ENCODE assay signal across 14 cellular contexts in genomic region chr5:35626553-35626952, GRCh38. TPM values are rescaled to one million over a fixed set of nuclear protein-coding genes. Genes with fewer than 3 reads are reported as not detected.
A peak's percentile ranks its signal among the peaks of the same experiment; 100 is the strongest.
DNase-seq lines count a peak whose midpoint lies in the region; ATAC-seq and TF ChIP-seq lines count a peak whose summit lies in the region.
"Had no signal": no experiment of that assay in that cellular context is flagged by ENCODE, and none has a peak within 500 bp of the region (broad histone marks: within the 10 kb centered on the region; RNA-seq: fewer than 3 reads in every experiment).

No MANE protein-coding gene starts in this region.

- no peak overlapping the region for H3K4me3 ChIP-seq in osteoblast (ENCODE audit: insufficient read depth, low read length)
- H3K4me3 ChIP-seq: BLaER1 treated with 17β-estradiol and CSF1 and Interleukin-3, amounts not matched to agents 10 nM and 100 nM had no signal

- H3K27ac ChIP-seq in osteoblast (ENCODE audit: low read depth, low read length) = peak overlapping the region; percentile 31
- H3K27ac ChIP-seq: BLaER1 treated with 17β-estradiol and CSF1 and Interleukin-3, amounts not matched to agents 10 nM and 100 nM had no signal

- no peak overlapping the region for H3K4me3 Mint-ChIP-seq in activated CD8-positive, alpha-beta memory T cell treated with anti-CD3 and anti-CD28 coated beads, Interleukin-2, amount 10 ng/mL, durations not matched to agents 7 days and 5 days
- H3K4me3 Mint-ChIP-seq in natural killer cell treated with Interleukin-12 subunit alpha and Interleukin-12 subunit beta and Interleukin-15 and Interleukin-18, amount 100 ng/mL, for 72 hours = peak overlapping the region; percentile 9
- no peak overlapping the region for H3K4me3 Mint-ChIP-seq in natural killer cell
- H3K4me3 Mint-ChIP-seq: B cell; CD8-positive, alpha-beta T cell; H9 had no signal

- H3K4me2 ChIP-seq in osteoblast (ENCODE audit: insufficient read depth, low read length) = peak overlapping the region; percentile 5
- H3K4me2 ChIP-seq: BLaER1 treated with 17β-estradiol and CSF1 and Interleukin-3, amounts not matched to agents 10 nM and 100 nM had no signal

- intact Hi-C loops in natural killer cell (cut with micrococcal nuclease) = no loop called here

- peaks cover 5% of the 10 kb centered on the region for H3K4me1 ChIP-seq in osteoblast (ENCODE audit: insufficient read depth, low read length)
- H3K4me1 ChIP-seq: BLaER1 treated with 17β-estradiol and CSF1 and Interleukin-3, amounts not matched to agents 10 nM and 100 nM had no signal

- H2AFZ ChIP-seq in osteoblast (ENCODE audit: low read length) = no peak overlapping the region

- DNase-seq in activated CD8-positive, alpha-beta memory T cell treated with anti-CD3 and anti-CD28 coated beads, Interleukin-2, amount 10 ng/mL, durations not matched to agents 7 days and 5 days = no peak
- no peak for DNase-seq in activated CD8-positive, alpha-beta memory T cell treated with anti-CD3 and anti-CD28 coated beads, Interleukin-2, amount 50 U/mL, for 48 hours
- no peak for DNase-seq in natural killer cell treated with Interleukin-12 subunit alpha and Interleukin-12 subunit beta and Interleukin-15 and Interleukin-18, amount 100 ng/mL, for 72 hours (ENCODE audit: low spot score)
- DNase-seq in natural killer cell (no peak), osteoblast (ENCODE audit: insufficient read length, low spot score, missing footprints) (no peak), SIG-M5 treated with dmso at 0.1 percent for 504 hours (lab: John Stamatoyannopoulos, UW; ENCODE audit: unreplicated experiment) (no peak)
- DNase-seq: Calu3; CD8-positive, alpha-beta T cell; DMS79 treated with DMSO at 0.1 percent for 48 hours; GF-D8; H9 had no signal

- CTCF ChIA-PET in activated CD8-positive, alpha-beta memory T cell treated with anti-CD3 and anti-CD28 coated beads, Interleukin-2, amount 10 ng/mL, durations not matched to agents 7 days and 5 days (lab: Charles Lee) = interaction anchor here (0.7 to 3.6 kb wide), 5 partner anchors 8 to 298 kb away, joined by 3 to 13 read pairs (median 4); partner anchors contain the start of gene SPEF2

- ATAC-seq in activated CD8-positive, alpha-beta memory T cell treated with anti-CD3 and anti-CD28 coated beads, Interleukin-2, amount 10 ng/mL, durations not matched to agents 7 days and 5 days = peak; percentile 15
- ATAC-seq in natural killer cell treated with Interleukin-12 subunit alpha and Interleukin-12 subunit beta and Interleukin-15 and Interleukin-18, amount 100 ng/mL, for 72 hours = peak in 1 of 2 donors; percentile 36
- no peak for ATAC-seq in natural killer cell
- ATAC-seq in HG03139 (IDR thresholded peaks at IDR 0.05; ENCODE audit: unreplicated experiment) = no peak
- ATAC-seq: CD8-positive, alpha-beta T cell had no signal

- no peaks in the 10 kb centered on the region for H3K27me3 Mint-ChIP-seq in activated CD8-positive, alpha-beta memory T cell treated with anti-CD3 and anti-CD28 coated beads, Interleukin-2, amount 10 ng/mL, durations not matched to agents 7 days and 5 days
- no peaks in the 10 kb centered on the region for H3K27me3 Mint-ChIP-seq in natural killer cell treated with Interleukin-12 subunit alpha and Interleukin-12 subunit beta and Interleukin-15 and Interleukin-18, amount 100 ng/mL, for 72 hours
- H3K27me3 Mint-ChIP-seq in natural killer cell (ENCODE audit: low read depth in 2 of 2) = no peaks in the 10 kb centered on the region
- H3K27me3 Mint-ChIP-seq: B cell had no signal

- no peaks in the 10 kb centered on the region for H4K20me1 ChIP-seq in osteoblast (ENCODE audit: insufficient read depth, low read length)
- H4K20me1 ChIP-seq: BLaER1 treated with 17β-estradiol and CSF1 and Interleukin-3, amounts not matched to agents 10 nM and 100 nM had no signal

- peak overlapping the region; percentile 66 for H3K27ac Mint-ChIP-seq in activated CD8-positive, alpha-beta memory T cell treated with anti-CD3 and anti-CD28 coated beads, Interleukin-2, amount 10 ng/mL, durations not matched to agents 7 days and 5 days
- no peak overlapping the region for H3K27ac Mint-ChIP-seq in natural killer cell treated with Interleukin-12 subunit alpha and Interleukin-12 subunit beta and Interleukin-15 and Interleukin-18, amount 100 ng/mL, for 72 hours
- no peak overlapping the region for H3K27ac Mint-ChIP-seq in natural killer cell
- H3K27ac Mint-ChIP-seq: B cell; CD8-positive, alpha-beta T cell; H9 had no signal

- peaks cover 1% of the 10 kb centered on the region for H3K79me2 ChIP-seq in osteoblast (ENCODE audit: insufficient read depth, low read length)

- H3K36me3 ChIP-seq in osteoblast (ENCODE audit: insufficient read depth, low read length) = no peaks in the 10 kb centered on the region
- H3K36me3 ChIP-seq: BLaER1 treated with 17β-estradiol and CSF1 and Interleukin-3, amounts not matched to agents 10 nM and 100 nM had no signal

- no peaks in the 10 kb centered on the region for H3K9me3 ChIP-seq in osteoblast (ENCODE audit: low read depth, low read length)

- H3K9me3 Mint-ChIP-seq in activated CD8-positive, alpha-beta memory T cell treated with anti-CD3 and anti-CD28 coated beads, Interleukin-2, amount 10 ng/mL, durations not matched to agents 7 days and 5 days (ENCODE audit: low read depth) = peaks cover 7% of the 10 kb centered on the region
- peaks cover 2% of the 10 kb centered on the region for H3K9me3 Mint-ChIP-seq in natural killer cell treated with Interleukin-12 subunit alpha and Interleukin-12 subunit beta and Interleukin-15 and Interleukin-18, amount 100 ng/mL, for 72 hours
- H3K9me3 Mint-ChIP-seq in natural killer cell = no peaks in the 10 kb centered on the region
- H3K9me3 Mint-ChIP-seq: CD8-positive, alpha-beta T cell had no signal

- peaks cover 37% of the 10 kb centered on the region for H3K36me3 Mint-ChIP-seq in activated CD8-positive, alpha-beta memory T cell treated with anti-CD3 and anti-CD28 coated beads, Interleukin-2, amount 10 ng/mL, durations not matched to agents 7 days and 5 days
- peaks cover 10% of the 10 kb centered on the region for H3K36me3 Mint-ChIP-seq in natural killer cell treated with Interleukin-12 subunit alpha and Interleukin-12 subunit beta and Interleukin-15 and Interleukin-18, amount 100 ng/mL, for 72 hours
- no peaks in the 10 kb centered on the region for H3K36me3 Mint-ChIP-seq in natural killer cell

- H3K4me1 Mint-ChIP-seq in activated CD8-positive, alpha-beta memory T cell treated with anti-CD3 and anti-CD28 coated beads, Interleukin-2, amount 10 ng/mL, durations not matched to agents 7 days and 5 days = peaks cover 38% of the 10 kb centered on the region
- peaks cover 13 to 18% of the 10 kb centered on the region in 2 donors for H3K4me1 Mint-ChIP-seq in natural killer cell treated with Interleukin-12 subunit alpha and Interleukin-12 subunit beta and Interleukin-15 and Interleukin-18, amount 100 ng/mL, for 72 hours (ENCODE audit: low read depth in 2 of 2)
- peaks cover 8 to 10% of the 10 kb centered on the region in 2 donors for H3K4me1 Mint-ChIP-seq in natural killer cell
- H3K4me1 Mint-ChIP-seq: B cell had no signal

- no peak for TF ChIP-seq CTCF in natural killer cell (IDR thresholded peaks at IDR 0.05)
- no peak for TF ChIP-seq CTCF in osteoblast (IDR thresholded peaks at IDR 0.05; ENCODE audit: extremely low read depth, low read depth, low read length)

- H3K27me3 ChIP-seq in osteoblast (ENCODE audit: insufficient read depth, low read length) = no peaks in the 10 kb centered on the region
- H3K27me3 ChIP-seq: BLaER1 treated with 17β-estradiol and CSF1 and Interleukin-3, amounts not matched to agents 10 nM and 100 nM had no signal

RNA-seq across cellular contexts. Expression of gene SPEF2, which starts 8.9 kb away (rescaled TPM):
- 10 to 100 TPM in 1 of 2 experiments, 1 to 10 TPM in 1; 5.6 to 14.1 TPM for total RNA-seq in activated CD8-positive, alpha-beta memory T cell treated with anti-CD3 and anti-CD28 coated beads, Interleukin-2, amount 10 ng/mL, durations not matched to agents 7 days and 5 days
- total RNA-seq in natural killer cell treated with Interleukin-12 subunit alpha and Interleukin-12 subunit beta and Interleukin-15 and Interleukin-18, amount 100 ng/mL, for 72 hours = 1 to 10 TPM; 8.9 to 9.5 TPM
- total RNA-seq in natural killer cell (10 to 100 TPM in 1 of 3 donors, 1 to 10 TPM in 2; 6.2 to 13.1 (median 8.5) TPM), osteoblast (7.2 and 12.7 TPM in 2 replicates)
